ENCODE assay signal across 1 cellular context in the genomic region with DNA sequence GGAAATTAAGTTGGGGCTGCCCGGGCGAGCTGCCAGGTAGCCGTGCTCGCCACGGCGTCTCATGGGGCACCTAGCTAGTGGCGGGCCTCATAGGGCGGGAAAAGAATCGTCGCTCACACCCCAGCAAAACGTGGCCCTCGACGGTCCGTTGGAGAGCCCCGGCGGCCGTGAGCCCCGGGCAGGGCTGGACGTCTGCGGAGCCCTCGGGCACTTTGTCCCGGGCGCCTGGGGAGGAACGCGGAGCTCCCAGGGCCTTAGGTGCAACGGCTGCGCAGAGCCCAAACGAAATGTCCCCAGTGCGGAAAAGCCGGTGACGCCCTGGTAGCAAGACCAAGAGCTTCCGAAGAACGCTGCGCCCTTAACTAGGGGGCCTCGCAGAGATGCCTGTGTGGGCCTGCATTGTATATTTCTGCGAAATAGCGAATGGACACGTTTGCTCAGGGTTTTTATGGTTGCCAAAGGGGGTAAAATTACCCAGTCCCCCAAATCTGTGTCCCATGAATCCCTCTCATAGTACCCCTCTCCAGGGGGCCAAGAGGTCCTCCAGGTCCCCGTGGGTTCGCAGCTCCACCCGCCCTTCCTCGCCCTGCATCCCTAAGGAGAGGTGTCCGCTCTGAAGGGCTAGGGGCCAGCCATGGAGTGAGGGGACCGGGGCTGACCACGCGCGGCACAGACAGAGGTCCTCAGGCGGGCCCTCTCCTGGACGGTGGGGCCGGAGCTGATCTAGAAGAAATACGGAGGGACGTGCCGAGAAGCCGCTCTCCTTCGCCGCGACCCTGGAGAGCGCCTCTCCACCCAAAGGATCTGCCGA.
TF ChIP-seq lines count a peak whose summit lies in the region.

No MANE protein-coding gene starts in this region.

TF ChIP-seq in H1, 55 proteins besides CTCF, POLR2A, EP300 and RAD21 (continued from another document):
- TF ChIP-seq RNF2 (IDR thresholded peaks at IDR 0.05; ENCODE audit: borderline replicate concordance, low read depth, low read length, missing control alignments, poor library complexity, severe bottlenecking) = peak; percentile 80
- no peak for TF ChIP-seq BCL11A (IDR thresholded peaks at IDR 0.05; ENCODE audit: low read depth in 2 of 2, low read length in 2 of 2)
- TF ChIP-seq, protein P1, sequence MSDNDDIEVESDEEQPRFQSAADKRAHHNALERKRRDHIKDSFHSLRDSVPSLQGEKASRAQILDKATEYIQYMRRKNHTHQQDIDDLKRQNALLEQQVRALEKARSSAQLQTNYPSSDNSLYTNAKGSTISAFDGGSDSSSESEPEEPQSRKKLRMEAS (IDR thresholded peaks at IDR 0.05) = peak; percentile 93
- TF ChIP-seq TBP (IDR thresholded peaks at IDR 0.05; ENCODE audit: low read depth, low read length) = no peak
- no peak for TF ChIP-seq NANOG (IDR thresholded peaks at IDR 0.05; ENCODE audit: insufficient read depth, low read depth, low read length, poor library complexity, severe bottlenecking)
- no peak for TF ChIP-seq NRF1 (IDR thresholded peaks at IDR 0.05; ENCODE audit: low read depth, low read length)
- no peak for TF ChIP-seq CHD2 (IDR thresholded peaks at IDR 0.05; ENCODE audit: low read length)
- TF ChIP-seq, protein P2, sequence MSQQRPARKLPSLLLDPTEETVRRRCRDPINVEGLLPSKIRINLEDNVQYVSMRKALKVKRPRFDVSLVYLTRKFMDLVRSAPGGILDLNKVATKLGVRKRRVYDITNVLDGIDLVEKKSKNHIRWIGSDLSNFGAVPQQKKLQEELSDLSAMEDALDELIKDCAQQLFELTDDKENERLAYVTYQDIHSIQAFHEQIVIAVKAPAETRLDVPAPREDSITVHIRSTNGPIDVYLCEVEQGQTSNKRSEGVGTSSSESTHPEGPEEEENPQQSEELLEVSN (IDR thresholded peaks at IDR 0.05) = peak; percentile 99
- TF ChIP-seq SRF (IDR thresholded peaks at IDR 0.05; ENCODE audit: low read depth, low read length) = no peak
- no peak for TF ChIP-seq GABPA (IDR thresholded peaks at IDR 0.05; ENCODE audit: borderline replicate concordance, insufficient read depth, low read length)
- TF ChIP-seq CBX5 (IDR thresholded peaks at IDR 0.05; ENCODE audit: low read depth, low read length) = no peak
- TF ChIP-seq, protein P3, sequence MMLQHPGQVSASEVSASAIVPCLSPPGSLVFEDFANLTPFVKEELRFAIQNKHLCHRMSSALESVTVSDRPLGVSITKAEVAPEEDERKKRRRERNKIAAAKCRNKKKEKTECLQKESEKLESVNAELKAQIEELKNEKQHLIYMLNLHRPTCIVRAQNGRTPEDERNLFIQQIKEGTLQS (IDR thresholded peaks at IDR 0.05; ENCODE audit: insufficient read depth, low read depth, low read length) = no peak
- no peak for TF ChIP-seq POLR2AphosphoS5 (IDR thresholded peaks at IDR 0.05; ENCODE audit: low read depth, low read length)
- TF ChIP-seq YY1 (IDR thresholded peaks at IDR 0.05; ENCODE audit: low read depth, low read length) = no peak
- TF ChIP-seq TAF7 (optimal IDR thresholded peaks at IDR 0.05; ENCODE audit: borderline replicate concordance, low read depth, low read length) = no peak
- TF ChIP-seq CREB1 (IDR thresholded peaks at IDR 0.05) = no peak
- TF ChIP-seq EZH2 (IDR thresholded peaks at IDR 0.05; ENCODE audit: low read depth, low read length, severe bottlenecking) = peak; percentile 77
- TF ChIP-seq MAFK (IDR thresholded peaks at IDR 0.05; ENCODE audit: low read depth, low read length) = no peak
- no peak for TF ChIP-seq JUN (IDR thresholded peaks at IDR 0.05; ENCODE audit: low read depth, low read length)
- no peak; a peak in 1 of 4 replicates for TF ChIP-seq SIN3A (conservative IDR thresholded peaks at IDR 0.05 in 1 of 2, IDR thresholded peaks at IDR 0.05 in 1 of 2; ENCODE audit: low read depth in 1 of 2, low read length in 2 of 2)
- no peak for TF ChIP-seq TEAD4 (IDR thresholded peaks at IDR 0.05; ENCODE audit: low read depth, low read length)
- TF ChIP-seq CHD1 (IDR thresholded peaks at IDR 0.05; ENCODE audit: low read depth, low read length) = no peak
- no peak; the same call in 1 of the 2 replicates for TF ChIP-seq SUZ12 (IDR thresholded peaks at IDR 0.05; ENCODE audit: low read length)
- TF ChIP-seq, protein P4, sequence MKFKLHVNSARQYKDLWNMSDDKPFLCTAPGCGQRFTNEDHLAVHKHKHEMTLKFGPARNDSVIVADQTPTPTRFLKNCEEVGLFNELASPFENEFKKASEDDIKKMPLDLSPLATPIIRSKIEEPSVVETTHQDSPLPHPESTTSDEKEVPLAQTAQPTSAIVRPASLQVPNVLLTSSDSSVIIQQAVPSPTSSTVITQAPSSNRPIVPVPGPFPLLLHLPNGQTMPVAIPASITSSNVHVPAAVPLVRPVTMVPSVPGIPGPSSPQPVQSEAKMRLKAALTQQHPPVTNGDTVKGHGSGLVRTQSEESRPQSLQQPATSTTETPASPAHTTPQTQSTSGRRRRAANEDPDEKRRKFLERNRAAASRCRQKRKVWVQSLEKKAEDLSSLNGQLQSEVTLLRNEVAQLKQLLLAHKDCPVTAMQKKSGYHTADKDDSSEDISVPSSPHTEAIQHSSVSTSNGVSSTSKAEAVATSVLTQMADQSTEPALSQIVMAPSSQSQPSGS (IDR thresholded peaks at IDR 0.05; ENCODE audit: low read length) = no peak
- no peak for TF ChIP-seq SIRT6 (IDR thresholded peaks at IDR 0.05; ENCODE audit: low read length)
- TF ChIP-seq, protein P5, sequence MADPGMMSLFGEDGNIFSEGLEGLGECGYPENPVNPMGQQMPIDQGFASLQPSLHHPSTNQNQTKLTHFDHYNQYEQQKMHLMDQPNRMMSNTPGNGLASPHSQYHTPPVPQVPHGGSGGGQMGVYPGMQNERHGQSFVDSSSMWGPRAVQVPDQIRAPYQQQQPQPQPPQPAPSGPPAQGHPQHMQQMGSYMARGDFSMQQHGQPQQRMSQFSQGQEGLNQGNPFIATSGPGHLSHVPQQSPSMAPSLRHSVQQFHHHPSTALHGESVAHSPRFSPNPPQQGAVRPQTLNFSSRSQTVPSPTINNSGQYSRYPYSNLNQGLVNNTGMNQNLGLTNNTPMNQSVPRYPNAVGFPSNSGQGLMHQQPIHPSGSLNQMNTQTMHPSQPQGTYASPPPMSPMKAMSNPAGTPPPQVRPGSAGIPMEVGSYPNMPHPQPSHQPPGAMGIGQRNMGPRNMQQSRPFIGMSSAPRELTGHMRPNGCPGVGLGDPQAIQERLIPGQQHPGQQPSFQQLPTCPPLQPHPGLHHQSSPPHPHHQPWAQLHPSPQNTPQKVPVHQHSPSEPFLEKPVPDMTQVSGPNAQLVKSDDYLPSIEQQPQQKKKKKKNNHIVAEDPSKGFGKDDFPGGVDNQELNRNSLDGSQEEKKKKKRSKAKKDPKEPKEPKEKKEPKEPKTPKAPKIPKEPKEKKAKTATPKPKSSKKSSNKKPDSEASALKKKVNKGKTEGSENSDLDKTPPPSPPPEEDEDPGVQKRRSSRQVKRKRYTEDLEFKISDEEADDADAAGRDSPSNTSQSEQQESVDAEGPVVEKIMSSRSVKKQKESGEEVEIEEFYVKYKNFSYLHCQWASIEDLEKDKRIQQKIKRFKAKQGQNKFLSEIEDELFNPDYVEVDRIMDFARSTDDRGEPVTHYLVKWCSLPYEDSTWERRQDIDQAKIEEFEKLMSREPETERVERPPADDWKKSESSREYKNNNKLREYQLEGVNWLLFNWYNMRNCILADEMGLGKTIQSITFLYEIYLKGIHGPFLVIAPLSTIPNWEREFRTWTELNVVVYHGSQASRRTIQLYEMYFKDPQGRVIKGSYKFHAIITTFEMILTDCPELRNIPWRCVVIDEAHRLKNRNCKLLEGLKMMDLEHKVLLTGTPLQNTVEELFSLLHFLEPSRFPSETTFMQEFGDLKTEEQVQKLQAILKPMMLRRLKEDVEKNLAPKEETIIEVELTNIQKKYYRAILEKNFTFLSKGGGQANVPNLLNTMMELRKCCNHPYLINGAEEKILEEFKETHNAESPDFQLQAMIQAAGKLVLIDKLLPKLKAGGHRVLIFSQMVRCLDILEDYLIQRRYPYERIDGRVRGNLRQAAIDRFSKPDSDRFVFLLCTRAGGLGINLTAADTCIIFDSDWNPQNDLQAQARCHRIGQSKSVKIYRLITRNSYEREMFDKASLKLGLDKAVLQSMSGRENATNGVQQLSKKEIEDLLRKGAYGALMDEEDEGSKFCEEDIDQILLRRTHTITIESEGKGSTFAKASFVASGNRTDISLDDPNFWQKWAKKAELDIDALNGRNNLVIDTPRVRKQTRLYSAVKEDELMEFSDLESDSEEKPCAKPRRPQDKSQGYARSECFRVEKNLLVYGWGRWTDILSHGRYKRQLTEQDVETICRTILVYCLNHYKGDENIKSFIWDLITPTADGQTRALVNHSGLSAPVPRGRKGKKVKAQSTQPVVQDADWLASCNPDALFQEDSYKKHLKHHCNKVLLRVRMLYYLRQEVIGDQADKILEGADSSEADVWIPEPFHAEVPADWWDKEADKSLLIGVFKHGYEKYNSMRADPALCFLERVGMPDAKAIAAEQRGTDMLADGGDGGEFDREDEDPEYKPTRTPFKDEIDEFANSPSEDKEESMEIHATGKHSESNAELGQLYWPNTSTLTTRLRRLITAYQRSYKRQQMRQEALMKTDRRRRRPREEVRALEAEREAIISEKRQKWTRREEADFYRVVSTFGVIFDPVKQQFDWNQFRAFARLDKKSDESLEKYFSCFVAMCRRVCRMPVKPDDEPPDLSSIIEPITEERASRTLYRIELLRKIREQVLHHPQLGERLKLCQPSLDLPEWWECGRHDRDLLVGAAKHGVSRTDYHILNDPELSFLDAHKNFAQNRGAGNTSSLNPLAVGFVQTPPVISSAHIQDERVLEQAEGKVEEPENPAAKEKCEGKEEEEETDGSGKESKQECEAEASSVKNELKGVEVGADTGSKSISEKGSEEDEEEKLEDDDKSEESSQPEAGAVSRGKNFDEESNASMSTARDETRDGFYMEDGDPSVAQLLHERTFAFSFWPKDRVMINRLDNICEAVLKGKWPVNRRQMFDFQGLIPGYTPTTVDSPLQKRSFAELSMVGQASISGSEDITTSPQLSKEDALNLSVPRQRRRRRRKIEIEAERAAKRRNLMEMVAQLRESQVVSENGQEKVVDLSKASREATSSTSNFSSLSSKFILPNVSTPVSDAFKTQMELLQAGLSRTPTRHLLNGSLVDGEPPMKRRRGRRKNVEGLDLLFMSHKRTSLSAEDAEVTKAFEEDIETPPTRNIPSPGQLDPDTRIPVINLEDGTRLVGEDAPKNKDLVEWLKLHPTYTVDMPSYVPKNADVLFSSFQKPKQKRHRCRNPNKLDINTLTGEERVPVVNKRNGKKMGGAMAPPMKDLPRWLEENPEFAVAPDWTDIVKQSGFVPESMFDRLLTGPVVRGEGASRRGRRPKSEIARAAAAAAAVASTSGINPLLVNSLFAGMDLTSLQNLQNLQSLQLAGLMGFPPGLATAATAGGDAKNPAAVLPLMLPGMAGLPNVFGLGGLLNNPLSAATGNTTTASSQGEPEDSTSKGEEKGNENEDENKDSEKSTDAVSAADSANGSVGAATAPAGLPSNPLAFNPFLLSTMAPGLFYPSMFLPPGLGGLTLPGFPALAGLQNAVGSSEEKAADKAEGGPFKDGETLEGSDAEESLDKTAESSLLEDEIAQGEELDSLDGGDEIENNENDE (IDR thresholded peaks at IDR 0.05; ENCODE audit: insufficient replicate concordance, low read length) = no peak
- TF ChIP-seq CEBPB (IDR thresholded peaks at IDR 0.05; ENCODE audit: low read depth, low read length) = no peak
TF ChIP-seq in H1: peak in this region for 6.
